Comparison of ENCODE assay signal across 27 cellular contexts in the genomic region with DNA sequence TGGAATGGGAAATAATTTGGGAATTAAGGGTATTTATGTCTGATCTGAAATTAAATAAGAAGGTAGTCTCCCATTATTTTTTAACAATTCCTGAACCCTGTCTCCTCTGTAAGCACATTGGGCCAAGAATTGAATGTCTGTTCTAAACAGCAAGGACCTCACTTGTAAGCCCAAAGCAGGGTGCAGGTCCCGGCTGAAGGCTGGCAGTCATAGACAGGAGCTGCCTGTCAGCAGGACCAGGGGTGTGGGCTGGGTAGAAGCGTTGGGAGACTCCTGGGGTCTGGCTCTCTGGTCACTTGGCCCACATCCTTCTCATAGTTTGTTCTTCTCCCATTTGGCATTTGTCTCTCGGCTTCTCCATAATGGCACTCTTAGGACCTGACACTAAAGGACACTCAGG.
DNase-seq lines count a peak whose midpoint lies in the region; ATAC-seq, FAIRE-seq and TF ChIP-seq lines count a peak whose summit lies in the region.
"Had no signal": no experiment of that assay in that cellular context is flagged by ENCODE, and none has a peak within 500 bp of the region (broad histone marks: within the 10 kb centered on the region; RNA-seq: fewer than 3 reads in every experiment).

No MANE protein-coding gene starts in this region.

- FAIRE-seq in kidney (lab: Jason Lieb, UNC): no peak
- FAIRE-seq: A204.1, frontal cortex, G401.6, small intestine had no signal

- H3K27ac ChIP-seq in cingulate gyrus (ENCODE audit: low read depth, low read length): peak overlapping the region; percentile 70
- H3K27ac ChIP-seq in layer of hippocampus (ENCODE audit: low read depth, low read length): peak overlapping the region; percentile 73
- H3K27ac ChIP-seq in substantia nigra (ENCODE audit: low read depth, low read length, poor library complexity, severe bottlenecking): peak overlapping the region; percentile 72
- H3K27ac ChIP-seq in WERI-Rb-1: no peak overlapping the region
- H3K27ac ChIP-seq in kidney (ENCODE audit: low read depth in 2 of 2, low read length in 2 of 2): no peak overlapping the region
- H3K27ac ChIP-seq: adrenal gland, brain microvascular endothelial cell, coronary artery, esophagus squamous epithelium had no signal

- no peak for DNase-seq in Right ventricle myocardium inferior (ENCODE audit: missing footprints)
- DNase-seq in cardiac septum (ENCODE audit: low spot score): no peak
- DNase-seq in substantia nigra (lab: John Stamatoyannopoulos, UW): no peak
- no peak for DNase-seq in WERI-Rb-1
- no peak for DNase-seq in activated CD4-positive, CD25-positive, alpha-beta regulatory T cell treated with anti-CD3 and anti-CD28 coated beads, Interleukin-2, amount 50 U/mL, for 72 hours
- no peak for DNase-seq in kidney
- DNase-seq: activated CD4-positive, alpha-beta memory T cell treated with anti-CD3 and anti-CD28 coated beads for 36 hours; adrenal gland; brain microvascular endothelial cell; DMS53; esophagus squamous epithelium; H7; NCI-H1105; NCI-H187 treated with DMSO at 0.1 percent for 48 hours; NCI-H2171 treated with DMSO at 0.1 percent for 48 hours; NCI-H524; occipital lobe; small intestine had no signal

- H3K4me3 ChIP-seq in WERI-Rb-1 (ENCODE audit: low read depth, low read length) (no peak overlapping the region), kidney (ENCODE audit: low read length in 2 of 2) (no peak overlapping the region)
- H3K4me3 ChIP-seq: adrenal gland, coronary artery, esophagus squamous epithelium had no signal

- H3K9me3 ChIP-seq in WERI-Rb-1 (ENCODE audit: severe bottlenecking): no peaks in the 10 kb centered on the region
- no peaks in the 10 kb centered on the region for H3K9me3 ChIP-seq in kidney (ENCODE audit: control insufficient read depth in 1 of 2, low read length in 2 of 2)
- H3K9me3 ChIP-seq: adrenal gland, esophagus squamous epithelium had no signal

- intact Hi-C loops in Right ventricle myocardium inferior (cut with DNase I): no loop called here
- intact Hi-C loops in cardiac septum (cut with DNase I): no loop called here
- intact Hi-C loops in kidney (cut with DNase I): no loop called here

- TF ChIP-seq CTCF in WERI-Rb-1 (IDR thresholded peaks at IDR 0.05; ENCODE audit: low read depth, low read length) (no peak), kidney (IDR thresholded peaks at IDR 0.05; ENCODE audit: borderline replicate concordance, extremely low read depth, insufficient read depth) (no peak)

- peaks cover 42% of the 10 kb centered on the region for H3K36me3 ChIP-seq in WERI-Rb-1
- H3K36me3 ChIP-seq in kidney (ENCODE audit: control insufficient read depth in 1 of 2, insufficient read depth in 2 of 2, low read length in 2 of 2): peaks cover 6 to 12% of the 10 kb centered on the region in 2 donors

- peaks cover 0 to 6% of the 10 kb centered on the region in 2 donors for H3K4me1 ChIP-seq in kidney (ENCODE audit: control insufficient read depth in 1 of 2, insufficient read depth in 1 of 2, low read depth in 1 of 2, low read length in 2 of 2)
- H3K4me1 ChIP-seq: adrenal gland had no signal

- no peak overlapping the region for H3K9ac ChIP-seq in kidney (ENCODE audit: low read length in 2 of 2)

- H3K27me3 ChIP-seq in layer of hippocampus (ENCODE audit: control insufficient read depth, insufficient read depth, low read length): no peaks in the 10 kb centered on the region
- H3K27me3 ChIP-seq in WERI-Rb-1 (ENCODE audit: insufficient read depth, low read depth, severe bottlenecking): no peaks in the 10 kb centered on the region
- H3K27me3 ChIP-seq: adrenal gland, brain microvascular endothelial cell, esophagus squamous epithelium had no signal

- peak; percentile 26 for ATAC-seq in Right ventricle myocardium inferior
- ATAC-seq: activated T-helper 17 cell treated with anti-CD3 and anti-CD28 coated beads, Interleukin-2, amount 50 U/mL, for 72 hours; left lobe of liver; Panc1 had no signal

Comparison
In these comparisons a context has a peak if more than half of its experiments do, and no peak if none do; other contexts are left out.
1. H3K27ac ChIP-seq: peak in cingulate gyrus (single experiment), layer of hippocampus (single experiment) and substantia nigra (single experiment); none in WERI-Rb-1 (single experiment) and kidney (0 of 2).